Comparison of ENCODE assay signal across 20 cellular contexts in genomic region chr11:63242089-63242762, GRCh38. TPM values are rescaled to one million over a fixed set of nuclear protein-coding genes. Genes with fewer than 3 reads are reported as not detected.
A peak's percentile ranks its signal among the peaks of the same experiment; 100 is the strongest.
DNase-seq lines count a peak whose midpoint lies in the region; ATAC-seq, FAIRE-seq and TF ChIP-seq lines count a peak whose summit lies in the region.
"Had no signal": no experiment of that assay in that cellular context is flagged by ENCODE, and none has a peak within 500 bp of the region (broad histone marks: within the 10 kb centered on the region; RNA-seq: fewer than 3 reads in every experiment).

No MANE protein-coding gene starts in this region.

- no peak for FAIRE-seq in bronchial epithelial cell (lab: Jason Lieb, UNC)
- FAIRE-seq: K562 had no signal

- no TSS peak for BruUV-seq in Caco-2 (replicated peaks; lab: Mats Ljungman, UMichigan)

- peak overlapping the region; percentile 50 for H3K4me2 ChIP-seq in BLaER1

- H4K20me1 ChIP-seq in BLaER1, result no peaks in the 10 kb centered on the region

- WGBS in right lobe of liver (ENCODE audit: insufficient coverage, low coverage, low lambda C conversion rate, missing lambda C conversion rate), result 17% methylated on average over 4 of the region's 4 CpGs
- WGBS in spleen, 5 donors, result 31 to 60% (median 53%) methylated on average over 4 of the region's 4 CpGs

- H3K36me3 ChIP-seq in BLaER1 (no peaks in the 10 kb centered on the region), Caco-2 (ENCODE audit: control insufficient read depth, insufficient read depth, low read length) (no peaks in the 10 kb centered on the region), bronchial epithelial cell (ENCODE audit: control insufficient read depth, insufficient read depth, low read length) (no peaks in the 10 kb centered on the region), right lobe of liver (peaks cover 0 to 19% (median 9%) of the 10 kb centered on the region in 4 donors), spleen (no peaks in the 10 kb centered on the region)

- no peak overlapping the region for H3K4me3 Mint-ChIP-seq in Caco-2 (ENCODE audit: unreplicated experiment)

- H3K4me1 ChIP-seq in BLaER1 (peaks cover 14% of the 10 kb centered on the region), Caco-2 (peaks cover 42% of the 10 kb centered on the region), right lobe of liver (peaks cover 0 to 23% (median 11%) of the 10 kb centered on the region in 4 donors), spleen (no peaks in the 10 kb centered on the region)

- no peaks in the 10 kb centered on the region for H3K36me3 Mint-ChIP-seq in Caco-2 (ENCODE audit: insufficient read depth, unreplicated experiment)

- peak overlapping the region; percentile 40 for H3K27ac Mint-ChIP-seq in Caco-2 (ENCODE audit: unreplicated experiment)

- H3K27ac ChIP-seq in BLaER1 (no peak overlapping the region), right lobe of liver (peak overlapping the region; percentile 52 to 96 (median 74)), spleen (no peak overlapping the region)
- H3K27ac ChIP-seq: C4-2B, GM23248 had no signal

- POLR2A ChIA-PET in Caco-2 (lab: Charles Lee), result no interaction called here

- H3K27me3 Mint-ChIP-seq in Caco-2 (ENCODE audit: insufficient read depth, unreplicated experiment), result no peaks in the 10 kb centered on the region

- no peak for TF ChIP-seq POLR2A in right lobe of liver (IDR thresholded peaks at IDR 0.05)
- TF ChIP-seq POLR2A in spleen (IDR thresholded peaks at IDR 0.05), result no peak

- DNase-seq in Caco-2 (no peak), bronchial epithelial cell (ENCODE audit: low read depth) (peak; percentile 10), right lobe of liver (no peak), spleen (no peak), NCI-H2107 (lab: John Stamatoyannopoulos, UW) (no peak)
- DNase-seq: GDM1, GM23248, HCEC 1CT, NCI-H1105 treated with DMSO at 0.1 percent for 48 hours, NCI-H1694 treated with DMSO at 0.1 percent for 48 hours, NCI-H2227 treated with DMSO at 0.1 percent for 48 hours, NCI-H510A treated with DMSO at 0.1 percent for 48 hours, NCI-H774, Right ventricle myocardium superior had no signal

- ATAC-seq in right lobe of liver (no peak), HG03139 (IDR thresholded peaks at IDR 0.05; ENCODE audit: unreplicated experiment) (no peak)
- ATAC-seq: K562 had no signal

- H3K9me3 Mint-ChIP-seq in Caco-2 (ENCODE audit: unreplicated experiment), result peaks cover 16% of the 10 kb centered on the region

- H3K9ac ChIP-seq in BLaER1, result no peak overlapping the region
- H3K9ac ChIP-seq: GM23248 had no signal

- H3K27me3 ChIP-seq in BLaER1 (no peaks in the 10 kb centered on the region), Caco-2 (replicated peaks; ENCODE audit: control insufficient read depth, insufficient read depth, low read length) (no peaks in the 10 kb centered on the region), bronchial epithelial cell (ENCODE audit: control insufficient read depth, insufficient read depth, low read length) (no peaks in the 10 kb centered on the region), right lobe of liver (no peaks in the 10 kb centered on the region), spleen (replicated peaks in 1 of 7) (peaks cover 0 to 33% (median 0%) of the 10 kb centered on the region in 7 donors)

- intact Hi-C loops in Caco-2 (cut with micrococcal nuclease; ENCODE audit: unreplicated experiment) (no loop called here), right lobe of liver (cut with DNase I) (no loop called here), spleen (cut with DNase I; ENCODE audit: low total_unique reads) (no loop called here)

- H3K9me3 ChIP-seq in BLaER1, result peaks cover 1% of the 10 kb centered on the region
- peaks cover 7% of the 10 kb centered on the region; the same call in 1 of the 2 replicates for H3K9me3 ChIP-seq in Caco-2
- H3K9me3 ChIP-seq in right lobe of liver, result no peaks in the 10 kb centered on the region
- H3K9me3 ChIP-seq in spleen, result peaks cover 0 to 3% (median 0%) of the 10 kb centered on the region in 8 donors

- CTCF ChIA-PET in Caco-2 (lab: Charles Lee), result no interaction called here

- TF ChIP-seq CTCF in Caco-2 (IDR thresholded peaks at IDR 0.05; ENCODE audit: insufficient read depth in 1 of 2, low read depth in 1 of 2, low read length in 1 of 2, severe bottlenecking in 1 of 2, unreplicated experiment in 1 of 2) (no peak), bronchial epithelial cell (IDR thresholded peaks at IDR 0.05; ENCODE audit: insufficient read depth, low read length, severe bottlenecking) (no peak), right lobe of liver (IDR thresholded peaks at IDR 0.05) (no peak), spleen (IDR thresholded peaks at IDR 0.05 in 8 of 11, conservative IDR thresholded peaks at IDR 0.05 in 3 of 11) (no peak)

- H3K4me3 ChIP-seq in BLaER1 (no peak overlapping the region), Caco-2 (ENCODE audit: low read depth, low read length) (no peak overlapping the region), bronchial epithelial cell (ENCODE audit: low read depth, low read length) (no peak overlapping the region), right lobe of liver (peak overlapping the region; percentile 35 to 77 (median 61)), spleen (no peak overlapping the region)
- H3K4me3 ChIP-seq: GM23248, K562 had no signal

- peaks cover 42% of the 10 kb centered on the region for H3K4me1 Mint-ChIP-seq in Caco-2 (ENCODE audit: low read depth, unreplicated experiment)

RNA-seq across cellular contexts. Expression of gene SLC22A25, which starts 1.2 kb away (rescaled TPM):
- total RNA-seq in Caco-2 (2022) (0.16 TPM in 1 of 2 replicates, not detected in the other), bronchial epithelial cell (not detected in 2 replicates), right lobe of liver (10 to 100 TPM in 5 of 6 experiments, 1 to 10 TPM in 1; 9.0 to 39.0 (median 14.7) TPM), spleen (not detected)
- under 1 TPM in 1 of 3 donors, not detected in 2; 0.06 TPM for polyA plus RNA-seq in spleen
- total RNA-seq: Daoy, GM23248, K562, OCI-LY7, Right ventricle myocardium superior had no signal
- polyA plus RNA-seq: GM23248, K562 had no signal

Comparison
In these comparisons a context has a peak if more than half of its experiments do, and no peak if none do; other contexts are left out.
1. H3K27ac ChIP-seq: peak in right lobe of liver (3 of 3); none in BLaER1 (single experiment) and spleen (0 of 8).
2. H3K4me3 ChIP-seq: peak in right lobe of liver (3 of 3); none in BLaER1 (single experiment), Caco-2 (single experiment), bronchial epithelial cell (single experiment) and spleen (0 of 8).